ENCODE assay signal across 1 cellular context in the genomic region with DNA sequence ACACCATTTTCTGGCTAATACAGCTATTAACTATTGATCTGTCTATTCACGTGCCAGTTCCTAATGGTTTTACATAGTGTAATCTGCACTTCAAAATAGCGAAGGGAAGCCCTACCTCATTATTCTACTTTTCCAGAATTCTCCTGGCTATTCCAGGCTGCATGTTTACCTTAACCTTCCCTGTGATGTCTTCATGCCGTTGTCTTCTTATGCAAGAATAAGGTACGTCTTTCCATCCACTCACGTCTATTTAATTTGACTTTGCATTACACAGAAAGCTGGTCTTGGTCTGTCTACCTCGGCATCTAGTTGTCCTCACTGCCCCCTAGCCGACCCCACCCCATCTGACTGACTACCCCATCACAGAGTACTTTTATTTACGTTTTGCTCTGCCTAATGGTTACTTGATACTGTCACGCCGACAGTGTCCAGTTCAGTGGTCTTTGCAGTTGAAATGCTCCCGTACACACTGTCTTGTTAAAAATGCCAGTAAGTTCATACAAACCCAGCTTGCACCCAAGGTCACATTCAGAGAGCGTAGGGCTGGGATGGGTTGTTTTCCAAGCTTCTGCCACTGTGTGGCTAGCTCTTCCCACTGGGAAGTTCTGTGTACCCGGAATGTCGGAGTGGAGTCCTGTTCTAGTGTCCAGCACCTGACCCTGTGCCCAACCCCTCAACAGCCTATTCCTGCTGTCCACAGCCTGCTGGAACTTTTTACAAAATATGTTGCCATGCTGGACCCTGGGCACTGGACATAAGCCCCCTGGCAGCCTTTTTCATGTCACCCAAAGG.
A peak's percentile ranks its signal among the peaks of the same experiment; 100 is the strongest.
TF ChIP-seq lines count a peak whose summit lies in the region.

No MANE protein-coding gene starts in this region.

TF ChIP-seq in A549, 52 proteins besides CTCF, POLR2A, EP300 and RAD21:
- TF ChIP-seq HES2 (IDR thresholded peaks at IDR 0.05) = no peak
- no peak for TF ChIP-seq MAZ (IDR thresholded peaks at IDR 0.05; ENCODE audit: borderline replicate concordance, low read depth, low read length)
- 0 out of 2 replicates have a peak, but pooled peaks have one; percentile 79 for TF ChIP-seq TP53 (CRISPR knock-in tag; IDR thresholded peaks at IDR 0.05)
- TF ChIP-seq MAFK (IDR thresholded peaks at IDR 0.05; ENCODE audit: partially characterized antibody) = no peak
- TF ChIP-seq JUNB (IDR thresholded peaks at IDR 0.05) = no peak
- TF ChIP-seq FOSB (CRISPR knock-in tag; IDR thresholded peaks at IDR 0.05) = no peak
- 0 out of 5 replicates have a peak, but pooled peaks have one; percentile 28 to 33 for TF ChIP-seq JUN (IDR thresholded peaks at IDR 0.05)
- no peak for TF ChIP-seq MYC (IDR thresholded peaks at IDR 0.05; ENCODE audit: borderline replicate concordance, low read length)
- no peak for TF ChIP-seq RNF2 (IDR thresholded peaks at IDR 0.05; ENCODE audit: borderline replicate concordance, low read depth)
- TF ChIP-seq FOXS1 (CRISPR knock-in tag; IDR thresholded peaks at IDR 0.05) = no peak
- TF ChIP-seq E2F6 (IDR thresholded peaks at IDR 0.05; ENCODE audit: borderline replicate concordance, low read depth) = no peak
- no peak for TF ChIP-seq EHMT2 (IDR thresholded peaks at IDR 0.05; ENCODE audit: low read depth)
- peak in 1 of 2 experiments; percentile 33; a peak in 1 of 4 replicates for TF ChIP-seq CEBPB (IDR thresholded peaks at IDR 0.05)
- TF ChIP-seq BHLHE40 (IDR thresholded peaks at IDR 0.05; ENCODE audit: low read depth, low read length) = no peak
- no peak for TF ChIP-seq NPAS2 (CRISPR knock-in tag; IDR thresholded peaks at IDR 0.05; ENCODE audit: borderline replicate concordance)
- no peak for TF ChIP-seq HOXB13 (CRISPR knock-in tag; IDR thresholded peaks at IDR 0.05; ENCODE audit: low read depth)
- TF ChIP-seq, protein P1, sequence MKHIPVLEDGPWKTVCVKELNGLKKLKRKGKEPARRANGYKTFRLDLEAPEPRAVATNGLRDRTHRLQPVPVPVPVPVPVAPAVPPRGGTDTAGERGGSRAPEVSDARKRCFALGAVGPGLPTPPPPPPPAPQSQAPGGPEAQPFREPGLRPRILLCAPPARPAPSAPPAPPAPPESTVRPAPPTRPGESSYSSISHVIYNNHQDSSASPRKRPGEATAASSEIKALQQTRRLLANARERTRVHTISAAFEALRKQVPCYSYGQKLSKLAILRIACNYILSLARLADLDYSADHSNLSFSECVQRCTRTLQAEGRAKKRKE (CRISPR knock-in tag; IDR thresholded peaks at IDR 0.05; ENCODE audit: low read depth) = no peak
- TF ChIP-seq SREBF2 (IDR thresholded peaks at IDR 0.05) = no peak
- TF ChIP-seq, protein P2, sequence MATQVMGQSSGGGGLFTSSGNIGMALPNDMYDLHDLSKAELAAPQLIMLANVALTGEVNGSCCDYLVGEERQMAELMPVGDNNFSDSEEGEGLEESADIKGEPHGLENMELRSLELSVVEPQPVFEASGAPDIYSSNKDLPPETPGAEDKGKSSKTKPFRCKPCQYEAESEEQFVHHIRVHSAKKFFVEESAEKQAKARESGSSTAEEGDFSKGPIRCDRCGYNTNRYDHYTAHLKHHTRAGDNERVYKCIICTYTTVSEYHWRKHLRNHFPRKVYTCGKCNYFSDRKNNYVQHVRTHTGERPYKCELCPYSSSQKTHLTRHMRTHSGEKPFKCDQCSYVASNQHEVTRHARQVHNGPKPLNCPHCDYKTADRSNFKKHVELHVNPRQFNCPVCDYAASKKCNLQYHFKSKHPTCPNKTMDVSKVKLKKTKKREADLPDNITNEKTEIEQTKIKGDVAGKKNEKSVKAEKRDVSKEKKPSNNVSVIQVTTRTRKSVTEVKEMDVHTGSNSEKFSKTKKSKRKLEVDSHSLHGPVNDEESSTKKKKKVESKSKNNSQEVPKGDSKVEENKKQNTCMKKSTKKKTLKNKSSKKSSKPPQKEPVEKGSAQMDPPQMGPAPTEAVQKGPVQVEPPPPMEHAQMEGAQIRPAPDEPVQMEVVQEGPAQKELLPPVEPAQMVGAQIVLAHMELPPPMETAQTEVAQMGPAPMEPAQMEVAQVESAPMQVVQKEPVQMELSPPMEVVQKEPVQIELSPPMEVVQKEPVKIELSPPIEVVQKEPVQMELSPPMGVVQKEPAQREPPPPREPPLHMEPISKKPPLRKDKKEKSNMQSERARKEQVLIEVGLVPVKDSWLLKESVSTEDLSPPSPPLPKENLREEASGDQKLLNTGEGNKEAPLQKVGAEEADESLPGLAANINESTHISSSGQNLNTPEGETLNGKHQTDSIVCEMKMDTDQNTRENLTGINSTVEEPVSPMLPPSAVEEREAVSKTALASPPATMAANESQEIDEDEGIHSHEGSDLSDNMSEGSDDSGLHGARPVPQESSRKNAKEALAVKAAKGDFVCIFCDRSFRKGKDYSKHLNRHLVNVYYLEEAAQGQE (IDR thresholded peaks at IDR 0.05) = no peak; the same call in 1 of the 2 replicates
- TF ChIP-seq ZSCAN20 (CRISPR knock-in tag; IDR thresholded peaks at IDR 0.05) = no peak
- TF ChIP-seq HOXA7 (CRISPR knock-in tag; IDR thresholded peaks at IDR 0.05) = no peak
- TF ChIP-seq, protein P3, sequence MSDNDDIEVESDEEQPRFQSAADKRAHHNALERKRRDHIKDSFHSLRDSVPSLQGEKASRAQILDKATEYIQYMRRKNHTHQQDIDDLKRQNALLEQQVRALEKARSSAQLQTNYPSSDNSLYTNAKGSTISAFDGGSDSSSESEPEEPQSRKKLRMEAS (IDR thresholded peaks at IDR 0.05) = no peak
- TF ChIP-seq CBX8 (IDR thresholded peaks at IDR 0.05) = no peak
- no peak for TF ChIP-seq SMC3 (IDR thresholded peaks at IDR 0.05)
- TF ChIP-seq NR3C1 (IDR thresholded peaks at IDR 0.05) = no peak
- peak; percentile 88 for TF ChIP-seq POLR2AphosphoS2 (conservative IDR thresholded peaks at IDR 0.05; ENCODE audit: low read length)
- TF ChIP-seq GATA3 (IDR thresholded peaks at IDR 0.05; ENCODE audit: borderline replicate concordance) = no peak
